In genomic region chr14:24801024-24801423, GRCh38 we compare ENCODE assay signal across 11 cellular contexts.
"Had no signal": no experiment of that assay in that cellular context is flagged by ENCODE, and none has a peak within 500 bp of the region (broad histone marks: within the 10 kb centered on the region; RNA-seq: fewer than 3 reads in every experiment).

No MANE protein-coding gene starts in this region.

- FAIRE-seq: H1, H54 had no signal

- H3K9me3 Mint-ChIP-seq: GM23338, H9, HFFc6 had no signal

- H3K36me3 ChIP-seq: HAP-1 had no signal

- H3K4me3 ChIP-seq: GM23248, GM23338, HAP-1 had no signal

- ATAC-seq: GM23338, HCT116 had no signal

- DNase-seq: GM23248, GOT3, H7, H9, HCEC 1CT, HFFc6 had no signal

- H3K27ac Mint-ChIP-seq: GM23338, H9, HFFc6 had no signal

- H3K9ac ChIP-seq: GM23248 had no signal

- H3K4me2 ChIP-seq: GM23338 had no signal

- H3K27ac ChIP-seq: GM23248 had no signal

- H3K4me1 ChIP-seq: HAP-1 had no signal

- H3K4me3 Mint-ChIP-seq: GM23338, H9, HFFc6 had no signal

- H2AFZ ChIP-seq: GM23248, GM23338 had no signal
